Comparison of ENCODE assay signal across 8 cellular contexts in genomic region chr11:86978756-86979608, GRCh38. TPM values are rescaled to one million over a fixed set of nuclear protein-coding genes. Genes with fewer than 3 reads are reported as not detected.
DNase-seq lines count a peak whose midpoint lies in the region; ATAC-seq, FAIRE-seq and TF ChIP-seq lines count a peak whose summit lies in the region.

No MANE protein-coding gene starts in this region.

- TF ChIP-seq RAD21 in IMR-90 (IDR thresholded peaks at IDR 0.05; ENCODE audit: low read length): peak; percentile 60

- H2BK120ac ChIP-seq in IMR-90 (ENCODE audit: low read depth, low read length): no peak overlapping the region

- H4K8ac ChIP-seq in IMR-90 (ENCODE audit: low read depth in 2 of 2, low read length in 2 of 2): no peak overlapping the region

- TF ChIP-seq POLR2A in IMR-90 (IDR thresholded peaks at IDR 0.05; ENCODE audit: low read depth, low read length): no peak
- TF ChIP-seq POLR2A in uterus (IDR thresholded peaks at IDR 0.05): no peak

- no peaks in the 10 kb centered on the region; the same call in 1 of the 2 replicates for H3K27me3 ChIP-seq in BJ (ENCODE audit: control insufficient read depth, insufficient read depth, low read length)
- peaks cover 4% of the 10 kb centered on the region for H3K27me3 ChIP-seq in IMR-90 (ENCODE audit: control insufficient read depth, insufficient read depth, low read length)
- H3K27me3 ChIP-seq in right cardiac atrium (ENCODE audit: control insufficient read depth, insufficient read depth): no peaks in the 10 kb centered on the region
- no peaks in the 10 kb centered on the region for H3K27me3 ChIP-seq in uterus

- ATAC-seq in IMR-90 (ENCODE audit: low read depth): peak; percentile 87
- ATAC-seq in WTC11: 0 out of 2 replicates have a peak, but pooled peaks have one; percentile 65
- ATAC-seq in right cardiac atrium: peak; percentile 39 to 53
- ATAC-seq in GM19324 (IDR thresholded peaks at IDR 0.05; ENCODE audit: low FRiP score, unreplicated experiment): no peak

- no peak overlapping the region for H2BK20ac ChIP-seq in IMR-90 (ENCODE audit: low read depth, low read length)

- H3K9me3 ChIP-seq in IMR-90 (ENCODE audit: control insufficient read depth, insufficient read depth, low read length) (no peaks in the 10 kb centered on the region), right cardiac atrium (ENCODE audit: control insufficient read depth, low read length) (no peaks in the 10 kb centered on the region), uterus (no peaks in the 10 kb centered on the region)

- H3K9me1 ChIP-seq in IMR-90 (ENCODE audit: insufficient read depth, low read length): 0 out of 2 replicates have a peak, but pooled peaks cover 2% of the 10 kb centered on the region

- CTCF ChIA-PET in BJ (lab: Yijun Ruan, JAX): interaction anchor here (0.8 to 1.9 kb wide), 4 partner anchors 10 to 39 kb away, joined by 3 to 7 read pairs (median 4); no protein-coding TSS in a partner anchor
- CTCF ChIA-PET in IMR-90 (lab: Yijun Ruan, JAX): no interaction called here
- CTCF ChIA-PET in WTC11 (lab: Charles Lee): interaction anchor here (0.8 kb wide), 1 partner anchor 12 kb away, joined by 3 read pairs; no protein-coding TSS in a partner anchor

- TF ChIP-seq CTCF in BJ (IDR thresholded peaks at IDR 0.05; ENCODE audit: insufficient read depth, low read depth, low read length): peak; percentile 72
- TF ChIP-seq CTCF in IMR-90 (conservative IDR thresholded peaks at IDR 0.05; ENCODE audit: low read depth, low read length): peak; percentile 70
- TF ChIP-seq CTCF in WTC11 (IDR thresholded peaks at IDR 0.05): no peak
- peak; percentile 19 to 34 (median 22) for TF ChIP-seq CTCF in uterus (IDR thresholded peaks at IDR 0.05)

- no peak overlapping the region for H3K9ac ChIP-seq in IMR-90 (ENCODE audit: low read depth, low read length)

- H3K27ac ChIP-seq in IMR-90 (ENCODE audit: insufficient read depth, low read length) (no peak overlapping the region), right cardiac atrium (ENCODE audit: low read length) (no peak overlapping the region), uterus (peak overlapping the region in 1 of 2 donors; percentile 30)

- H3K4me3 ChIP-seq in BJ (ENCODE audit: low read depth, low read length) (no peak overlapping the region), IMR-90 (ENCODE audit: insufficient read depth, low read depth, low read length) (no peak overlapping the region), right cardiac atrium (ENCODE audit: low read length) (no peak overlapping the region), uterus (no peak overlapping the region)

- H2AFZ ChIP-seq in IMR-90 (replicated peaks; ENCODE audit: low read length, poor library complexity): no peak overlapping the region

- no peak overlapping the region for H2BK15ac ChIP-seq in IMR-90 (ENCODE audit: low read depth, low read length)

- H4K20me1 ChIP-seq in IMR-90 (ENCODE audit: insufficient read depth, low read length): no peaks in the 10 kb centered on the region

- no peak overlapping the region for H3K56ac ChIP-seq in IMR-90 (ENCODE audit: extremely low read depth, insufficient read depth, low read length)

- H4K91ac ChIP-seq in IMR-90 (ENCODE audit: insufficient read depth, low read depth, low read length): no peak overlapping the region

- dilution Hi-C loops in IMR-90 (cut with HindIII; ENCODE audit: low sequenced_read_pairs, unreplicated experiment): no loop called here

- H3K23ac ChIP-seq in IMR-90 (ENCODE audit: low read depth, low read length): no peak overlapping the region

- no peak overlapping the region for H2BK5ac ChIP-seq in IMR-90 (ENCODE audit: low read depth, low read length, poor library complexity, severe bottlenecking)

- peak; percentile 33 for FAIRE-seq in GM18507 (lab: Jason Lieb, UNC)

- no peak overlapping the region for H3K27ac Mint-ChIP-seq in WTC11

- H4K5ac ChIP-seq in IMR-90 (ENCODE audit: low read depth, low read length): no peak overlapping the region

- H3K36me3 Mint-ChIP-seq in WTC11: no peaks in the 10 kb centered on the region

- H3K14ac ChIP-seq in IMR-90 (replicated peaks; ENCODE audit: low read depth, low read length): no peak overlapping the region

- no peak overlapping the region for H3K4ac ChIP-seq in IMR-90 (ENCODE audit: low read depth, low read length)

- H3K9me3 Mint-ChIP-seq in WTC11: peaks cover 3% of the 10 kb centered on the region; the same call in 1 of the 2 replicates

- H3K27me3 Mint-ChIP-seq in WTC11 (ENCODE audit: low read depth): no peaks in the 10 kb centered on the region

- H3K4me1 ChIP-seq in IMR-90 (ENCODE audit: control insufficient read depth, insufficient read depth, low read length) (no peaks in the 10 kb centered on the region), right cardiac atrium (ENCODE audit: control insufficient read depth, insufficient read depth, low read length) (peaks cover 13% of the 10 kb centered on the region), uterus (no peaks in the 10 kb centered on the region)

- H3K4me2 ChIP-seq in IMR-90 (ENCODE audit: low read depth, low read length): no peak overlapping the region

- H3K36me3 ChIP-seq in BJ (ENCODE audit: control insufficient read depth, insufficient read depth, low read length): no peaks in the 10 kb centered on the region
- no peaks in the 10 kb centered on the region for H3K36me3 ChIP-seq in IMR-90 (ENCODE audit: control insufficient read depth, insufficient read depth, low read length)
- no peaks in the 10 kb centered on the region for H3K36me3 ChIP-seq in uterus

- H3K4me1 Mint-ChIP-seq in WTC11: no peaks in the 10 kb centered on the region

- BruUV-seq in IMR-90 (replicated peaks; lab: Mats Ljungman, UMichigan): no TSS peak

- H2AK5ac ChIP-seq in IMR-90 (ENCODE audit: low read depth, low read length): no peak overlapping the region

- in situ Hi-C loops in IMR-90 (cut with MboI; ENCODE audit: low sequenced_read_pairs): no loop called here

- no peak for DNase-seq in BJ (ENCODE audit: low read depth)
- no peak for DNase-seq in GM18507 (ENCODE audit: extremely low spot score, insufficient read length, low read depth)
- DNase-seq in IMR-90: peak; percentile 65
- DNase-seq in WTC11 (ENCODE audit: low spot score): no peak
- no peak for DNase-seq in right cardiac atrium
- no peak for DNase-seq in uterus
- no peak for DNase-seq in posterior vena cava (ENCODE audit: low spot score)

- no peaks in the 10 kb centered on the region for H3K79me1 ChIP-seq in IMR-90 (ENCODE audit: low read depth in 1 of 2, low read length in 2 of 2)

- no peak overlapping the region for H3K18ac ChIP-seq in IMR-90 (ENCODE audit: low read depth, low read length)

- H2AK9ac ChIP-seq in IMR-90 (replicated peaks; ENCODE audit: low read depth, low read length, poor library complexity): no peak overlapping the region

- POLR2A ChIA-PET in BJ (lab: Charles Lee): no interaction called here
- POLR2A ChIA-PET in IMR-90 (lab: Charles Lee; ENCODE audit: unreplicated experiment): no interaction called here
- POLR2A ChIA-PET in WTC11 (lab: Charles Lee): interaction anchor here (0.5 kb wide), 1 partner anchor 17 kb away, joined by 6 read pairs; no protein-coding TSS in a partner anchor

- intact Hi-C loops in IMR-90 (cut with micrococcal nuclease) (loop anchor here (1.0 kb wide), 1 partner anchor 311 kb away; no protein-coding TSS in a partner anchor), right cardiac atrium (cut with DNase I) (no loop called here), uterus (cut with DNase I; ENCODE audit: low total_unique reads) (no loop called here), posterior vena cava (cut with DNase I) (no loop called here)

- H3K4me3 Mint-ChIP-seq in WTC11: no peak overlapping the region

- WGBS in IMR-90 (ENCODE audit: extremely low coverage in 2 of 2, insufficient read length in 1 of 2), 2 experiments: no CpG with 5 or more reads among the region's 3 CpGs
- 42% methylated on average over 3 of the region's 3 CpGs for WGBS in right cardiac atrium

TF ChIP-seq in IMR-90, 13 proteins besides CTCF, POLR2A, EP300 and RAD21:
- TF ChIP-seq CEBPB (IDR thresholded peaks at IDR 0.05; ENCODE audit: low read depth, low read length): no peak
- peak; percentile 54 for TF ChIP-seq SMC3 (IDR thresholded peaks at IDR 0.05; ENCODE audit: low read depth, low read length)

TF ChIP-seq in WTC11, 78 proteins besides CTCF, POLR2A, EP300 and RAD21 (continues in another document):
- TF ChIP-seq ATF1 (CRISPR knock-in tag; IDR thresholded peaks at IDR 0.05): no peak
- TF ChIP-seq, protein P1, sequence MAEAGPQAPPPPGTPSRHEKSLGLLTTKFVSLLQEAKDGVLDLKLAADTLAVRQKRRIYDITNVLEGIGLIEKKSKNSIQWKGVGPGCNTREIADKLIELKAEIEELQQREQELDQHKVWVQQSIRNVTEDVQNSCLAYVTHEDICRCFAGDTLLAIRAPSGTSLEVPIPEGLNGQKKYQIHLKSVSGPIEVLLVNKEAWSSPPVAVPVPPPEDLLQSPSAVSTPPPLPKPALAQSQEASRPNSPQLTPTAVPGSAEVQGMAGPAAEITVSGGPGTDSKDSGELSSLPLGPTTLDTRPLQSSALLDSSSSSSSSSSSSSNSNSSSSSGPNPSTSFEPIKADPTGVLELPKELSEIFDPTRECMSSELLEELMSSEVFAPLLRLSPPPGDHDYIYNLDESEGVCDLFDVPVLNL (CRISPR knock-in tag; IDR thresholded peaks at IDR 0.05; ENCODE audit: borderline replicate concordance, low read depth): no peak

RNA-seq across cellular contexts. Expression of gene FZD4, which starts 23.8 kb away (rescaled TPM):
- polyA plus RNA-seq in BJ (2011; rRNA removed) (12.4 and 19.5 TPM in 2 replicates), IMR-90 (2012; rRNA removed) (3.1 and 3.7 TPM in 2 replicates), right cardiac atrium (13.9 TPM)
- 17.3 and 26.7 TPM in 2 replicates for polyA minus RNA-seq in BJ (2011; rRNA and poly(A)+ RNA removed)
- total RNA-seq in IMR-90 (2012; rRNA removed) (7.7 and 10.3 TPM in 2 replicates), WTC11 (2021) (7.7 to 9.8 TPM (median 9.2 TPM) in 3 replicates), right cardiac atrium (10 to 100 TPM; 20.6 to 28.3 (median 24.6) TPM), uterus (10 to 100 TPM; 47.4 to 77.6 (median 49.4) TPM), posterior vena cava (10 to 100 TPM; 42.4 to 49.1 TPM)
- 1.7 and 2.3 TPM in 2 replicates for polyA plus RNA-seq in IMR-90 (2012; cell fraction: cytosol; rRNA removed)
- polyA plus RNA-seq in IMR-90 (2012; cell fraction: nucleus; rRNA removed; ENCODE audit: low replicate concordance): 1.5 and 4.4 TPM in 2 replicates

RNA-seq across cellular contexts. Expression of gene TMEM135, which starts 58.8 kb away (rescaled TPM):
- polyA plus RNA-seq in BJ (2011; rRNA removed) (4.6 and 6.8 TPM in 2 replicates), IMR-90 (2012; rRNA removed) (2.7 and 3.9 TPM in 2 replicates), right cardiac atrium (5.7 TPM)
- polyA minus RNA-seq in BJ (2011; rRNA and poly(A)+ RNA removed): 8.0 and 12.0 TPM in 2 replicates
- total RNA-seq in IMR-90 (2012; rRNA removed) (5.9 and 6.9 TPM in 2 replicates), WTC11 (2021) (28.4 to 35.8 TPM (median 30.9 TPM) in 3 replicates), right cardiac atrium (10 to 100 TPM; 17.3 to 24.1 (median 18.7) TPM), uterus (10 to 100 TPM; 19.0 to 38.5 (median 29.5) TPM), posterior vena cava (10 to 100 TPM; 16.2 to 25.2 TPM)
- 0.75 and 1.4 TPM in 2 replicates for polyA plus RNA-seq in IMR-90 (2012; cell fraction: cytosol; rRNA removed)
- polyA plus RNA-seq in IMR-90 (2012; cell fraction: nucleus; rRNA removed; ENCODE audit: low replicate concordance): 1.7 and 6.0 TPM in 2 replicates
